Comparison of ENCODE assay signal across 8 cellular contexts in genomic region chr7:26864309-26865093, GRCh38. TPM values are rescaled to one million over a fixed set of nuclear protein-coding genes. Genes with fewer than 3 reads are reported as not detected.
DNase-seq lines count a peak whose midpoint lies in the region; ATAC-seq, FAIRE-seq and TF ChIP-seq lines count a peak whose summit lies in the region.

SKAP2 (minus strand) TSS chr7:26864590; CDS start chr7:26864429, 161 bp downstream.

- H3K36me3 ChIP-seq in ascending aorta (no peaks in the 10 kb centered on the region), right atrium auricular region (no peaks in the 10 kb centered on the region), psoas muscle (ENCODE audit: insufficient read depth in 1 of 2, low read depth in 1 of 2) (no peaks in the 10 kb centered on the region), uterus (no peaks in the 10 kb centered on the region)

- peak within 1 kb of the TSS; percentile 66 to 89 for H3K4me3 ChIP-seq in ascending aorta
- peak within 1 kb of the TSS; percentile 61 to 74 for H3K4me3 ChIP-seq in right atrium auricular region
- peak within 1 kb of the TSS; percentile 87 for H3K4me3 ChIP-seq in psoas muscle
- peak within 1 kb of the TSS; percentile 33 to 47 for H3K4me3 ChIP-seq in uterus

- H3K27me3 ChIP-seq in ascending aorta (no peaks in the 10 kb centered on the region), right atrium auricular region (no peaks in the 10 kb centered on the region), psoas muscle (ENCODE audit: insufficient read depth in 3 of 3, low read length in 2 of 3) (peaks cover 0 to 12% (median 3%) of the 10 kb centered on the region in 3 donors), uterus (peaks cover 0 to 47% of the 10 kb centered on the region in 2 donors)

- peaks cover 55% of the 10 kb centered on the region for H3K27me3 Mint-ChIP-seq in T-helper 2 cell treated with Interferon-gamma antibody and Interleukin-4, amounts not matched to agents 5 μg/mL and 100 μg/mL, for 36 hours (ENCODE audit: low read depth)

- peaks cover 16% of the 10 kb centered on the region for H3K4me1 Mint-ChIP-seq in T-helper 2 cell treated with Interferon-gamma antibody and Interleukin-4, amounts not matched to agents 5 μg/mL and 100 μg/mL, for 36 hours (ENCODE audit: low read depth)

- H3K9me3 ChIP-seq in ascending aorta (no peaks in the 10 kb centered on the region), right atrium auricular region (no peaks in the 10 kb centered on the region), psoas muscle (no peaks in the 10 kb centered on the region), uterus (no peaks in the 10 kb centered on the region)

- TF ChIP-seq POLR2A in GM12891 (IDR thresholded peaks at IDR 0.05; ENCODE audit: low read depth, low read length) (peak; percentile 81), uterus (IDR thresholded peaks at IDR 0.05) (peak; percentile 67 to 84)

- peak within 1 kb of the TSS; percentile 93 for H3K4me3 Mint-ChIP-seq in T-helper 2 cell treated with Interferon-gamma antibody and Interleukin-4, amounts not matched to agents 5 μg/mL and 100 μg/mL, for 36 hours

- TF ChIP-seq CTCF in ascending aorta (IDR thresholded peaks at IDR 0.05), result peak in 1 of 3 experiments; percentile 11
- no peak for TF ChIP-seq CTCF in right atrium auricular region (IDR thresholded peaks at IDR 0.05)
- no peak for TF ChIP-seq CTCF in psoas muscle (IDR thresholded peaks at IDR 0.05)
- TF ChIP-seq CTCF in uterus (IDR thresholded peaks at IDR 0.05), result no peak

- peak within 1 kb of the TSS; percentile 56 for H3K27ac Mint-ChIP-seq in T-helper 2 cell treated with Interferon-gamma antibody and Interleukin-4, amounts not matched to agents 5 μg/mL and 100 μg/mL, for 36 hours

- 1 to 2% (median 1%) methylated on average over 45 to 52 of the region's 52 CpGs for WGBS in psoas muscle, 3 donors

- intact Hi-C loops in ascending aorta (cut with DNase I) (loop anchor here (2.0 to 10.0 kb wide), 4 partner anchors 168 to 1007 kb away; partner anchors contain the start of genes CBX3 and HNRNPA2B1), psoas muscle (cut with DNase I) (loop anchor here in 1 of 2 donors (1.0 to 5.0 kb wide), 3 partner anchors 168 to 267 kb away; no protein-coding TSS in a partner anchor), uterus (cut with DNase I; ENCODE audit: low total_unique reads) (no loop called here)

- H3K27ac ChIP-seq in ascending aorta (peak within 1 kb of the TSS; percentile 87 to 90), right atrium auricular region (peak within 1 kb of the TSS; percentile 75 to 77), psoas muscle (peak within 1 kb of the TSS; percentile 87), uterus (peak within 1 kb of the TSS; percentile 67 to 81)

- no peaks in the 10 kb centered on the region for H3K4me1 ChIP-seq in ascending aorta
- no peaks in the 10 kb centered on the region for H3K4me1 ChIP-seq in right atrium auricular region
- peaks cover 5% of the 10 kb centered on the region for H3K4me1 ChIP-seq in psoas muscle
- no peaks in the 10 kb centered on the region for H3K4me1 ChIP-seq in uterus

- peaks cover 7% of the 10 kb centered on the region for H3K9me3 Mint-ChIP-seq in T-helper 2 cell treated with Interferon-gamma antibody and Interleukin-4, amounts not matched to agents 5 μg/mL and 100 μg/mL, for 36 hours

- peaks cover 2% of the 10 kb centered on the region for H3K36me3 Mint-ChIP-seq in T-helper 2 cell treated with Interferon-gamma antibody and Interleukin-4, amounts not matched to agents 5 μg/mL and 100 μg/mL, for 36 hours (ENCODE audit: low read depth)

- peak; percentile 55 for DNase-seq in GM12891 (ENCODE audit: insufficient read length, low spot score)
- DNase-seq in NCI-H1436 treated with DMSO at 0.1 percent for 48 hours (lab: John Stamatoyannopoulos, UW), result peak; percentile 88
- DNase-seq in T-helper 2 cell treated with Interferon-gamma antibody and Interleukin-4, amounts not matched to agents 5 μg/mL and 100 μg/mL, for 36 hours (ENCODE audit: low spot score), result peak; percentile 93
- DNase-seq in ascending aorta (ENCODE audit: low spot score in 2 of 2), result peak; percentile 92 to 99
- DNase-seq in right atrium auricular region (ENCODE audit: low spot score), result peak; percentile 98
- peak; percentile 98 to 99 for DNase-seq in psoas muscle
- DNase-seq in uterus, result peak; percentile 95 to 96

- peak; percentile 99 for FAIRE-seq in GM12891 (lab: Jason Lieb, UNC)

- ATAC-seq in HG02763 (IDR thresholded peaks at IDR 0.05; ENCODE audit: unreplicated experiment) (peak; percentile 94), psoas muscle (peak; percentile 98 to 99 (median 99))

TF ChIP-seq in GM12891, 5 proteins besides CTCF, POLR2A, EP300 and RAD21:
- TF ChIP-seq SPI1 (IDR thresholded peaks at IDR 0.05; ENCODE audit: low read depth, low read length) (peak; percentile 27; the same call in 1 of the 2 replicates), TAF1 (IDR thresholded peaks at IDR 0.05; ENCODE audit: low read depth, low read length) (0 out of 2 replicates have a peak, but pooled peaks have one; percentile 44), PAX5 (IDR thresholded peaks at IDR 0.05; ENCODE audit: insufficient read depth, low read length, severe bottlenecking) (no peak), POU2F2 (IDR thresholded peaks at IDR 0.05; ENCODE audit: low read depth, low read length) (no peak), POLR2AphosphoS5 (IDR thresholded peaks at IDR 0.05; ENCODE audit: low read depth, low read length) (peak; percentile 85)

RNA-seq across cellular contexts. Expression of gene SKAP2, which starts in this region (rescaled TPM):
- polyA plus RNA-seq in GM12891 (2012; ENCODE audit: low read depth, missing spikeins), result 7.1 TPM
- 50.2 TPM for total RNA-seq in ascending aorta
- 10 to 100 TPM in 1 of 2 donors, 1 to 10 TPM in 1; 7.8 to 11.2 TPM for total RNA-seq in right atrium auricular region
- total RNA-seq in psoas muscle, result 10 to 100 TPM in 2 of 4 donors, 1 to 10 TPM in 2; 8.2 to 19.4 (median 10.5) TPM
- polyA plus RNA-seq in psoas muscle, result 1 to 10 TPM; 3.2 to 9.5 (median 5.6) TPM
- total RNA-seq in uterus, result 10 to 100 TPM in 2 of 4 donors, 1 to 10 TPM in 2; 3.3 to 50.6 (median 12.6) TPM

Comparison
In these comparisons a context has a peak if more than half of its experiments do, and no peak if none do; other contexts are left out.
1. Peak in every context shown above with its lines: DNase-seq, ATAC-seq, H3K4me3 ChIP-seq and H3K27ac ChIP-seq.